Comparison of ENCODE assay signal across 3 cellular contexts in genomic region chr1:144019101-144019500, GRCh38. TPM values are rescaled to one million over a fixed set of nuclear protein-coding genes. Genes with fewer than 3 reads are reported as not detected.
"Had no signal": no experiment of that assay in that cellular context is flagged by ENCODE, and none has a peak within 500 bp of the region (broad histone marks: within the 10 kb centered on the region; RNA-seq: fewer than 3 reads in every experiment).

No MANE protein-coding gene starts in this region.

RNA-seq across cellular contexts. Expression of gene FAM72C, which starts 47.3 kb away (rescaled TPM):
- total RNA-seq: temporal lobe, thoracic aorta, upper lobe of right lung had no signal
